ENCODE assay signal across 10 cellular contexts in the genomic region with DNA sequence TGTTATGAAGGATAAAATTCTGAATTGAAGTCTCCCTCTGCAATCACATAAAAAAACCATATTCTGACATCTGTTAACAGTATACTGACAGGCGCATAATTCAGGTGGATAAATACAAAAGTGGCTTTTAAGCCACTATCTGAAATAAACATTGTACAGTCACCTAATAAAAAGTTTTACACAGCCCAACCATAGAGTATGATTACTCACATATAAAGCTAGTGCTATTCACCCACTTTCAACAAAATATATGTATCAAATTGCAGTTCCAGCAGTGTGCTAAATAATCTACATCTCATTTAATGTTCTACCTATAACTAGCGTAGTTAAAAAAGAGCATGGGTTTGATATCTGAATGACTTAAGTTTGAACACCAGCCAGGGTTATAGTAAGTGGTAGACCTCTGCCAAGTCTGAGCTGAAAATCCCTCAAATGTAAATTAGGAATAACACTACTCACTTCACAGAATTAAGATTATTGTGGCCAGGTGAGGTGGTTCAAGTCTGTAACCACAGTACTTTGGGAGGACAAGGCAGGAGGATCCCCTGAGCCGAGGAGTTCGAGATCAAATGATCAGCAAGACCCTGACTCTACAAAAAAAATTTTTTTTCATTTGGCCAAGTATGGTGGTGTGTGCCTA. TPM values are rescaled to one million over a fixed set of nuclear protein-coding genes. Genes with fewer than 3 reads are reported as not detected.
DNase-seq lines count a peak whose midpoint lies in the region; ATAC-seq and TF ChIP-seq lines count a peak whose summit lies in the region.
"Had no signal": no experiment of that assay in that cellular context is flagged by ENCODE, and none has a peak within 500 bp of the region (broad histone marks: within the 10 kb centered on the region; RNA-seq: fewer than 3 reads in every experiment).

No MANE protein-coding gene starts in this region.

- intact Hi-C loops in tibial artery (cut with DNase I; ENCODE audit: low total_unique reads) = no loop called here

- peaks cover 74% of the 10 kb centered on the region for H3K4me1 Mint-ChIP-seq in activated T-cell treated with anti-CD3 and anti-CD28 coated beads, Interleukin-2, amount 50 U/mL, for 4 hours (ENCODE audit: low read depth)
- peaks cover 54% of the 10 kb centered on the region for H3K4me1 Mint-ChIP-seq in activated naive CD8-positive, alpha-beta T cell treated with anti-CD3 and anti-CD28 coated beads, Interleukin-2, amount 10 ng/mL, durations not matched to agents 7 days and 5 days

- H3K36me3 ChIP-seq in liver (ENCODE audit: control insufficient read depth in 4 of 4, insufficient read depth in 3 of 4, low read depth in 1 of 4, low read length in 3 of 4) (no peaks in the 10 kb centered on the region), tibial artery (no peaks in the 10 kb centered on the region)

- H3K27me3 ChIP-seq in liver (ENCODE audit: control insufficient read depth in 4 of 4, insufficient read depth in 4 of 4, low read length in 3 of 4) (no peaks in the 10 kb centered on the region), tibial artery (no peaks in the 10 kb centered on the region)

- WGBS in liver = 81% methylated on average over 4 of the region's 4 CpGs

- H3K4me3 ChIP-seq in liver (ENCODE audit: low read depth in 1 of 3, low read length in 3 of 3) (peak overlapping the region; percentile 29 to 90 (median 84)), tibial artery (peak overlapping the region; percentile 80 to 94)

- H3K27ac Mint-ChIP-seq in activated naive CD8-positive, alpha-beta T cell treated with anti-CD3 and anti-CD28 coated beads, Interleukin-2, amount 10 ng/mL, durations not matched to agents 7 days and 5 days = no peak overlapping the region

- TF ChIP-seq CTCF in liver (IDR thresholded peaks at IDR 0.05; ENCODE audit: low read depth, low read length, missing input control) (no peak), tibial artery (IDR thresholded peaks at IDR 0.05) (no peak)

- H3K27ac ChIP-seq in liver (ENCODE audit: low read depth in 1 of 2, low read length in 2 of 2) (no peak overlapping the region), tibial artery (peak overlapping the region in 1 of 2 donors; percentile 99)

- no peak overlapping the region for H3K9ac ChIP-seq in liver (ENCODE audit: low read depth in 1 of 2, low read length in 2 of 2)

- H3K4me1 ChIP-seq in liver (ENCODE audit: control insufficient read depth in 4 of 4, insufficient read depth in 4 of 4, low read length in 3 of 4) (peaks cover 7 to 45% (median 26%) of the 10 kb centered on the region in 4 donors), tibial artery (peaks cover 0 to 74% (median 31%) of the 10 kb centered on the region in 4 donors)

- no peak for DNase-seq in activated T-cell treated with anti-CD3 and anti-CD28 coated beads, Interleukin-2, amount 50 U/mL, for 4 hours
- DNase-seq in activated T-cell treated with anti-CD3 and anti-CD28 coated beads for 4 hours (no peak), tibial artery (no peak), epidermal melanocyte (ENCODE audit: insufficient read length, low spot score) (no peak), NK-92 (lab: John Stamatoyannopoulos, UW; ENCODE audit: unreplicated experiment) (no peak)
- DNase-seq in activated naive CD8-positive, alpha-beta T cell treated with anti-CD3 and anti-CD28 coated beads, Interleukin-2, amount 10 ng/mL, durations not matched to agents 7 days and 5 days = no peak
- DNase-seq: central memory CD4-positive, alpha-beta T cell; occipital lobe had no signal

- no peaks in the 10 kb centered on the region for H3K9me3 ChIP-seq in liver (ENCODE audit: control insufficient read depth in 4 of 4, low read length in 3 of 4)
- no peaks in the 10 kb centered on the region for H3K9me3 ChIP-seq in tibial artery

- no peaks in the 10 kb centered on the region for H3K9me3 Mint-ChIP-seq in activated T-cell treated with anti-CD3 and anti-CD28 coated beads, Interleukin-2, amount 50 U/mL, for 4 hours
- H3K9me3 Mint-ChIP-seq in activated naive CD8-positive, alpha-beta T cell treated with anti-CD3 and anti-CD28 coated beads, Interleukin-2, amount 10 ng/mL, durations not matched to agents 7 days and 5 days = no peaks in the 10 kb centered on the region

- H3K4me3 Mint-ChIP-seq in activated T-cell treated with anti-CD3 and anti-CD28 coated beads, Interleukin-2, amount 50 U/mL, for 4 hours = peak overlapping the region; percentile 90
- H3K4me3 Mint-ChIP-seq in activated naive CD8-positive, alpha-beta T cell treated with anti-CD3 and anti-CD28 coated beads, Interleukin-2, amount 10 ng/mL, durations not matched to agents 7 days and 5 days = peak overlapping the region; percentile 93

- TF ChIP-seq RAD21 in liver (IDR thresholded peaks at IDR 0.05) = no peak

- ATAC-seq in activated T-cell treated with anti-CD3 and anti-CD28 coated beads, Interleukin-2, amount 50 U/mL, for 4 hours = no peak
- no peak for ATAC-seq in activated naive CD8-positive, alpha-beta T cell treated with anti-CD3 and anti-CD28 coated beads, Interleukin-2, amount 10 ng/mL, durations not matched to agents 7 days and 5 days (ENCODE audit: low read depth)
- no peak for ATAC-seq in GM21576 (IDR thresholded peaks at IDR 0.05; ENCODE audit: unreplicated experiment)

- POLR2A ChIA-PET in activated naive CD8-positive, alpha-beta T cell treated with anti-CD3 and anti-CD28 coated beads, Interleukin-2, amount 10 ng/mL, durations not matched to agents 7 days and 5 days (lab: Charles Lee) = no interaction called here

- H3K36me3 Mint-ChIP-seq in activated T-cell treated with anti-CD3 and anti-CD28 coated beads, Interleukin-2, amount 50 U/mL, for 4 hours (ENCODE audit: insufficient read depth) = peaks cover 20% of the 10 kb centered on the region
- H3K36me3 Mint-ChIP-seq in activated naive CD8-positive, alpha-beta T cell treated with anti-CD3 and anti-CD28 coated beads, Interleukin-2, amount 10 ng/mL, durations not matched to agents 7 days and 5 days = peaks cover 47% of the 10 kb centered on the region

- H3K27me3 Mint-ChIP-seq in activated T-cell treated with anti-CD3 and anti-CD28 coated beads, Interleukin-2, amount 50 U/mL, for 4 hours (ENCODE audit: low read depth) = no peaks in the 10 kb centered on the region
- no peaks in the 10 kb centered on the region for H3K27me3 Mint-ChIP-seq in activated naive CD8-positive, alpha-beta T cell treated with anti-CD3 and anti-CD28 coated beads, Interleukin-2, amount 10 ng/mL, durations not matched to agents 7 days and 5 days

TF ChIP-seq in liver, 16 proteins besides CTCF, POLR2A, EP300 and RAD21:
- TF ChIP-seq JUND (IDR thresholded peaks at IDR 0.05) (no peak), HNF4G (IDR thresholded peaks at IDR 0.05) (no peak), FOXA2 (IDR thresholded peaks at IDR 0.05) (no peak), MAX (IDR thresholded peaks at IDR 0.05) (no peak), SP1 (IDR thresholded peaks at IDR 0.05) (no peak), HNF4A (conservative IDR thresholded peaks at IDR 0.05) (no peak), GABPA (IDR thresholded peaks at IDR 0.05 in 1 of 2, conservative IDR thresholded peaks at IDR 0.05 in 1 of 2) (no peak), FOXA1 (IDR thresholded peaks at IDR 0.05) (no peak), NR2F2 (IDR thresholded peaks at IDR 0.05) (no peak), YY1 (IDR thresholded peaks at IDR 0.05) (no peak)
- TF ChIP-seq, protein P1, sequence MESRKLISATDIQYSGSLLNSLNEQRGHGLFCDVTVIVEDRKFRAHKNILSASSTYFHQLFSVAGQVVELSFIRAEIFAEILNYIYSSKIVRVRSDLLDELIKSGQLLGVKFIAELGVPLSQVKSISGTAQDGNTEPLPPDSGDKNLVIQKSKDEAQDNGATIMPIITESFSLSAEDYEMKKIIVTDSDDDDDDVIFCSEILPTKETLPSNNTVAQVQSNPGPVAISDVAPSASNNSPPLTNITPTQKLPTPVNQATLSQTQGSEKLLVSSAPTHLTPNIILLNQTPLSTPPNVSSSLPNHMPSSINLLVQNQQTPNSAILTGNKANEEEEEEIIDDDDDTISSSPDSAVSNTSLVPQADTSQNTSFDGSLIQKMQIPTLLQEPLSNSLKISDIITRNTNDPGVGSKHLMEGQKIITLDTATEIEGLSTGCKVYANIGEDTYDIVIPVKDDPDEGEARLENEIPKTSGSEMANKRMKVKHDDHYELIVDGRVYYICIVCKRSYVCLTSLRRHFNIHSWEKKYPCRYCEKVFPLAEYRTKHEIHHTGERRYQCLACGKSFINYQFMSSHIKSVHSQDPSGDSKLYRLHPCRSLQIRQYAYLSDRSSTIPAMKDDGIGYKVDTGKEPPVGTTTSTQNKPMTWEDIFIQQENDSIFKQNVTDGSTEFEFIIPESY (IDR thresholded peaks at IDR 0.05) = no peak

RNA-seq across cellular contexts. Expression of gene EGLN1, which starts 3.9 kb away (rescaled TPM):
- total RNA-seq in activated T-cell treated with anti-CD3 and anti-CD28 coated beads, Interleukin-2, amount 50 U/mL, for 4 hours = 10 to 100 TPM; 11.9 to 14.0 (median 13.4) TPM
- total RNA-seq in activated naive CD8-positive, alpha-beta T cell treated with anti-CD3 and anti-CD28 coated beads, Interleukin-2, amount 10 ng/mL, durations not matched to agents 7 days and 5 days = 10 to 100 TPM; 34.9 to 39.8 TPM
- total RNA-seq in liver = 10 to 100 TPM; 26.1 to 44.8 TPM
- polyA plus RNA-seq in liver = 10 to 100 TPM in 1 of 2 donors, 1 to 10 TPM in 1; 7.2 to 18.4 TPM
